ENCODE assay signal across 8 cellular contexts in the genomic region with DNA sequence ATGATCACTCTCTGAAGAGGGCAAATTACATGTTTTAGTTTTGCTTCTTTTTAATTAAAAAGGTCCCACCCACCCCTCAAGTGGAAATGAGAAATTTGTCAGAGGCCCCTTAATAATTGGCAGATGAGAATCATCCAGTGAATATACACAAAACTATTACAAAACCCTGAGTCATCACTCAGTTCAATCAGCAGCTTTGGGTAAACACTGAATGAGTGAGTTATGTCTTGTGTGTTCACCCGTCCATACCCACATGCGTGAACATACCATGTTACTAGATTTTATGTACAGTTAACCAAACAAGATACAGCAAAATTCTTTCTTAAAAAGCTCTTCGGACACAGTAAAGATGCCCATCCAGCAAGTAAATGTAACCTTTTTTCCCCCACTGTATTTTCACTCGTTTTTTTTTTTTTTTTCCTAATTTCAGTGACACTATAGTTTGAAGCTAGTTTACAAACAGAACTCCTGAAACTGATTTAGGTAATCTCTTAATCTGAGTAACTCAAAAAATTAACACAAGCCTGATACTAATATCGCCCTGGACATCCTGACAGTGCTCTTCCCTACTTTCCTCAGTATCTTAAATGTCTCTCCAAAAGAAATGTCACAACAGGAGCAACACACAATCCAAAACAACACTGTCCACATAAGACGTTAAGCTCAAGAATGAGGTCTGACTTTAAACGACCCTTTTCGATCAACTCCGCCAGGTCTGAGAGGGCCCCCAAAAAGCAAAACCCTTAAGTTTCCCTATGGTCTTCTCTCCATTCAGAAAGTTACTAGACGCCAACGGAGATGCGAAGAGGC. TPM values are rescaled to one million over a fixed set of nuclear protein-coding genes. Genes with fewer than 3 reads are reported as not detected.
DNase-seq lines count a peak whose midpoint lies in the region; ATAC-seq and TF ChIP-seq lines count a peak whose summit lies in the region.

No MANE protein-coding gene starts in this region.

- H2AFZ ChIP-seq in Loucy (ENCODE audit: low read length): no peak overlapping the region

- H3K36me3 ChIP-seq in BJ (ENCODE audit: control insufficient read depth, insufficient read depth, low read length) (no peaks in the 10 kb centered on the region), Loucy (ENCODE audit: insufficient read depth, low read length) (no peaks in the 10 kb centered on the region)
- peaks cover 0 to 15% (median 0%) of the 10 kb centered on the region in 3 experiments for H3K36me3 ChIP-seq in naive thymus-derived CD4-positive, alpha-beta T cell (ENCODE audit: control insufficient read depth in 2 of 3, insufficient read depth in 3 of 3, low read length in 3 of 3)

- ATAC-seq in GM18867 (IDR thresholded peaks at IDR 0.05; ENCODE audit: unreplicated experiment) (peak; percentile 0), T-helper 17 cell (no peak)
- ATAC-seq in naive thymus-derived CD4-positive, alpha-beta T cell: peak; percentile 24

- intact Hi-C loops in naive thymus-derived CD4-positive, alpha-beta T cell (cut with micrococcal nuclease): loop anchor here (1.0 to 10.0 kb wide), 13 partner anchors 45 to 1647 kb away; partner anchors contain the start of genes CHAC2 (in 2 of the 2), PPP4R3B (in 2 of the 2), ASB3 (in 1 of the 2) and CFAP36 (in 1 of the 2)

- H4K20me1 ChIP-seq in Loucy (ENCODE audit: insufficient read depth, low read length, poor library complexity, severe bottlenecking): peaks cover 46% of the 10 kb centered on the region

- peak overlapping the region; percentile 91 for H3K9ac ChIP-seq in Loucy (ENCODE audit: low read depth, low read length, poor library complexity, severe bottlenecking)

- H3K4me3 Mint-ChIP-seq in T-helper 17 cell: peak overlapping the region; percentile 98
- peak overlapping the region; percentile 87 to 99 (median 94) for H3K4me3 Mint-ChIP-seq in naive thymus-derived CD4-positive, alpha-beta T cell

- peaks cover 15% of the 10 kb centered on the region for H3K36me3 Mint-ChIP-seq in T-helper 17 cell (ENCODE audit: low read depth)
- H3K36me3 Mint-ChIP-seq in naive thymus-derived CD4-positive, alpha-beta T cell: peaks cover under 1 to 28% (median 18%) of the 10 kb centered on the region in 5 donors

- H3K79me2 ChIP-seq in Loucy (ENCODE audit: insufficient read depth, low read length): peaks cover 70% of the 10 kb centered on the region

- H3K9me3 ChIP-seq in Loucy (ENCODE audit: insufficient read depth, low read depth, low read length) (no peaks in the 10 kb centered on the region), T-helper 17 cell (ENCODE audit: control insufficient read depth, low read length, poor library complexity, severe bottlenecking) (no peaks in the 10 kb centered on the region)
- no peaks in the 10 kb centered on the region for H3K9me3 ChIP-seq in naive thymus-derived CD4-positive, alpha-beta T cell (ENCODE audit: control insufficient read depth in 2 of 3, low read length in 3 of 3)

- H3K4me2 ChIP-seq in Loucy (ENCODE audit: low read depth, low read length, poor library complexity, severe bottlenecking): peak overlapping the region; percentile 95

- peak overlapping the region; percentile 98 for H3K27ac Mint-ChIP-seq in T-helper 17 cell
- H3K27ac Mint-ChIP-seq in naive thymus-derived CD4-positive, alpha-beta T cell: peak overlapping the region; percentile 84 to 98 (median 91)

- no peaks in the 10 kb centered on the region for H3F3A ChIP-seq in Loucy (ENCODE audit: low read depth)

- H3K9me3 Mint-ChIP-seq in naive thymus-derived CD4-positive, alpha-beta T cell: no peaks in the 10 kb centered on the region

- no peak for TF ChIP-seq CTCF in BJ (IDR thresholded peaks at IDR 0.05; ENCODE audit: insufficient read depth, low read depth, low read length)
- TF ChIP-seq CTCF in Loucy (conservative IDR thresholded peaks at IDR 0.05; ENCODE audit: low read length): no peak

- peak; percentile 47 for TF ChIP-seq POLR2A in erythroblast (IDR thresholded peaks at IDR 0.05; ENCODE audit: low read length)

- CTCF ChIA-PET in BJ (lab: Yijun Ruan, JAX): interaction anchor here (0.9 to 1.0 kb wide), 2 partner anchors 14 to 16 kb away, joined by 3 read pairs; no protein-coding TSS in a partner anchor
- CTCF ChIA-PET in naive thymus-derived CD4-positive, alpha-beta T cell (lab: Charles Lee): interaction anchor here (0.7 to 1.8 kb wide), 5 partner anchors 10 to 148 kb away, joined by 3 to 5 read pairs (median 5); no protein-coding TSS in a partner anchor

- H3K4me3 ChIP-seq in BJ (ENCODE audit: low read depth, low read length): peak overlapping the region; percentile 75
- peak overlapping the region; percentile 94 for H3K4me3 ChIP-seq in Loucy (ENCODE audit: low read length, poor library complexity, severe bottlenecking)
- H3K4me3 ChIP-seq in naive thymus-derived CD4-positive, alpha-beta T cell (ENCODE audit: low read length): peak overlapping the region; percentile 84

- peak overlapping the region; percentile 93 for H3K27ac ChIP-seq in naive thymus-derived CD4-positive, alpha-beta T cell (ENCODE audit: low read depth, low read length)

- POLR2A ChIA-PET in BJ (lab: Charles Lee): interaction anchor here (0.6 to 0.7 kb wide), 2 partner anchors 19 to 1505 kb away, joined by 3 to 5 read pairs; no protein-coding TSS in a partner anchor
- POLR2A ChIA-PET in naive thymus-derived CD4-positive, alpha-beta T cell (lab: Charles Lee): interaction anchor here (0.5 to 6.0 kb wide), 13 partner anchors 10 to 1223 kb away, joined by 3 to 71 read pairs (median 3); partner anchors contain the start of gene ACYP2

- no peak for DNase-seq in BJ (ENCODE audit: low read depth)
- no peak for DNase-seq in T-helper 17 cell
- DNase-seq in erythroblast (lab: John Stamatoyannopoulos, UW): peak; percentile 84 to 88
- DNase-seq in naive thymus-derived CD4-positive, alpha-beta T cell: peak in 4 of 9 donors; percentile 5 to 26 (median 23)
- DNase-seq in activated gamma-delta T cell (lab: John Stamatoyannopoulos, UW): no peak
- no peak for DNase-seq in NCI-H1930 (lab: John Stamatoyannopoulos, UW)

- H3K4me1 ChIP-seq in Loucy (ENCODE audit: insufficient read depth, low read length, poor library complexity, severe bottlenecking): peaks cover 33% of the 10 kb centered on the region
- H3K4me1 ChIP-seq in naive thymus-derived CD4-positive, alpha-beta T cell (ENCODE audit: control insufficient read depth in 2 of 2, insufficient read depth in 2 of 2, low read length in 2 of 2): peaks cover 21 to 26% of the 10 kb centered on the region in 2 donors

- H3K9me2 ChIP-seq in Loucy (replicated peaks; ENCODE audit: low read depth, low read length): no peaks in the 10 kb centered on the region

- no peaks in the 10 kb centered on the region for H3K27me3 ChIP-seq in BJ (ENCODE audit: control insufficient read depth, insufficient read depth, low read length)
- no peaks in the 10 kb centered on the region for H3K27me3 ChIP-seq in Loucy (ENCODE audit: insufficient read depth, low read length, poor library complexity, severe bottlenecking)
- H3K27me3 ChIP-seq in naive thymus-derived CD4-positive, alpha-beta T cell (ENCODE audit: control insufficient read depth in 2 of 2, insufficient read depth in 2 of 2, low read length in 2 of 2): no peaks in the 10 kb centered on the region

- H3K4me1 Mint-ChIP-seq in T-helper 17 cell: peaks cover 54% of the 10 kb centered on the region
- H3K4me1 Mint-ChIP-seq in naive thymus-derived CD4-positive, alpha-beta T cell: peaks cover 43 to 72% (median 60%) of the 10 kb centered on the region in 7 donors

- no peaks in the 10 kb centered on the region for H3K27me3 Mint-ChIP-seq in T-helper 17 cell
- H3K27me3 Mint-ChIP-seq in naive thymus-derived CD4-positive, alpha-beta T cell: no peaks in the 10 kb centered on the region

RNA-seq across cellular contexts. Expression of gene PSME4, which starts 1.3 kb away (rescaled TPM):
- polyA plus RNA-seq in BJ (2011; rRNA removed): 14.9 and 32.1 TPM in 2 replicates
- 28.2 and 30.1 TPM in 2 replicates for polyA minus RNA-seq in BJ (2011; rRNA and poly(A)+ RNA removed)
- total RNA-seq in T-helper 17 cell: 10 to 100 TPM; 64.5 to 80.4 TPM
- total RNA-seq in naive thymus-derived CD4-positive, alpha-beta T cell: 10 to 100 TPM; 48.8 to 80.1 (median 54.4) TPM
- polyA plus RNA-seq in naive thymus-derived CD4-positive, alpha-beta T cell: 1 to 10 TPM; 2.4 to 5.1 TPM

Comparison
In these comparisons a context has a peak if more than half of its experiments do, and no peak if none do; other contexts are left out.
1. DNase-seq: peak in erythroblast (2 of 2); none in BJ (single experiment), T-helper 17 cell (0 of 3), activated gamma-delta T cell (single experiment) and NCI-H1930 (0 of 2).
2. Peak in every context shown above with its lines, with median percentiles within 50 percentile points of each other: H3K4me3 ChIP-seq.